21 cellular contexts compared by ENCODE assay signal in genomic region chr10:71187600-71187999, GRCh38. TPM values are rescaled to one million over a fixed set of nuclear protein-coding genes. Genes with fewer than 3 reads are reported as not detected.
DNase-seq lines count a peak whose midpoint lies in the region; ATAC-seq and TF ChIP-seq lines count a peak whose summit lies in the region.
"Had no signal": no experiment of that assay in that cellular context is flagged by ENCODE, and none has a peak within 500 bp of the region (broad histone marks: within the 10 kb centered on the region; RNA-seq: fewer than 3 reads in every experiment).

No MANE protein-coding gene starts in this region.

- H3K4me1 ChIP-seq in gastroesophageal sphincter (peaks cover 0 to 26% (median 8%) of the 10 kb centered on the region in 3 donors), transverse colon (no peaks in the 10 kb centered on the region)
- H3K4me1 ChIP-seq: vagina had no signal

- H3K9me3 ChIP-seq in gastroesophageal sphincter (no peaks in the 10 kb centered on the region), transverse colon (no peaks in the 10 kb centered on the region)
- H3K9me3 ChIP-seq: mucosa of descending colon, vagina had no signal

- WGBS in gastroesophageal sphincter (ENCODE audit: low coverage in 1 of 2), 2 donors: 13 to 28% methylated on average over 3 of the region's 3 CpGs
- WGBS in transverse colon (ENCODE audit: low coverage in 1 of 2), 2 donors: 45 to 47% methylated on average over 3 of the region's 3 CpGs

- TF ChIP-seq EP300 in gastroesophageal sphincter (IDR thresholded peaks at IDR 0.05) (no peak), transverse colon (IDR thresholded peaks at IDR 0.05; ENCODE audit: low read depth) (no peak)

- H3K27ac ChIP-seq in gastroesophageal sphincter (peak overlapping the region in 1 of 4 donors; percentile 10), transverse colon (no peak overlapping the region)
- H3K27ac ChIP-seq: epithelial cell of prostate, vagina had no signal

- ATAC-seq in gastroesophageal sphincter: peak; percentile 88
- ATAC-seq in HG02981 (IDR thresholded peaks at IDR 0.05; ENCODE audit: unreplicated experiment): no peak
- ATAC-seq: mucosa of descending colon; stimulated activated naive CD8-positive, alpha-beta T cell treated with anti-CD3 and anti-CD28 coated beads, Interleukin-15, amount 100 ng/mL, for 72 hours had no signal

- in situ Hi-C loops in transverse colon (cut with MboI; ENCODE audit: low pct_ligation_motif_present in 1 of 4, low pct_unique_long_range_greater_than_20kb in 1 of 4, low sequenced_read_pairs in 3 of 4): loop anchor here in 1 of 4 donors (25.0 kb wide), 1 partner anchor 250 kb away; no protein-coding TSS in a partner anchor

- no peaks in the 10 kb centered on the region for H3K27me3 ChIP-seq in gastroesophageal sphincter
- peaks cover 4% of the 10 kb centered on the region for H3K27me3 ChIP-seq in transverse colon
- H3K27me3 ChIP-seq: vagina had no signal

- H3K36me3 ChIP-seq in gastroesophageal sphincter (no peaks in the 10 kb centered on the region), transverse colon (no peaks in the 10 kb centered on the region)
- H3K36me3 ChIP-seq: vagina had no signal

- DNase-seq in RPMI7951 (ENCODE audit: low read depth) (peak; percentile 11), cardiac fibroblast (ENCODE audit: low read depth in 2 of 2) (peak; percentile 37 to 87), retinal pigment epithelial cell (ENCODE audit: low read depth) (peak; percentile 57), HuH-7 (ENCODE audit: low spot score) (no peak), transverse colon (no peak)
- no peak for DNase-seq in stimulated activated CD4-positive, alpha-beta T cell treated with anti-CD3 and anti-CD28 coated beads, Interleukin-2, amount 100 ng/mL, for 48 hours
- DNase-seq: activated CD4-positive, alpha-beta T cell treated with anti-CD3 and anti-CD28 coated beads, Interleukin-2, amount 50 U/mL, for 1 hour; activated CD8-positive, alpha-beta memory T cell treated with anti-CD3 and anti-CD28 coated beads, Interleukin-2, amount 50 U/mL, for 48 hours; CD4-positive, alpha-beta memory T cell; DMS79 treated with DMSO at 0.1 percent for 48 hours; kidney glomerular epithelial cell; mucosa of descending colon; NCI-H146; NCI-H226; retina; stimulated activated naive CD8-positive, alpha-beta T cell treated with anti-CD3 and anti-CD28 coated beads, Interleukin-15, amount 100 ng/mL, for 72 hours; SW 1271 had no signal

- H3K4me3 ChIP-seq in cardiac fibroblast (replicated peaks in 1 of 2; ENCODE audit: low read depth in 2 of 2, low read length in 2 of 2) (no peak overlapping the region), gastroesophageal sphincter (no peak overlapping the region), retinal pigment epithelial cell (ENCODE audit: low read length) (no peak overlapping the region), transverse colon (no peak overlapping the region)
- H3K4me3 ChIP-seq: mucosa of descending colon, vagina had no signal

- no peak for TF ChIP-seq POLR2A in gastroesophageal sphincter (IDR thresholded peaks at IDR 0.05)
- TF ChIP-seq POLR2A in transverse colon (IDR thresholded peaks at IDR 0.05): no peak

- intact Hi-C loops in transverse colon (cut with DNase I; ENCODE audit: low total_unique reads): no loop called here

- no peak for TF ChIP-seq CTCF in cardiac fibroblast (IDR thresholded peaks at IDR 0.05; ENCODE audit: low read depth, low read length)
- TF ChIP-seq CTCF in gastroesophageal sphincter (IDR thresholded peaks at IDR 0.05): peak in 3 of 4 experiments; percentile 20 to 30 (median 29)
- no peak for TF ChIP-seq CTCF in retinal pigment epithelial cell (conservative IDR thresholded peaks at IDR 0.05; ENCODE audit: low read depth, low read length)
- TF ChIP-seq CTCF in transverse colon (IDR thresholded peaks at IDR 0.05): no peak

RNA-seq across cellular contexts. Expression of gene UNC5B, which starts 24.8 kb away (rescaled TPM):
- 19.3 and 25.3 TPM in 2 replicates for total RNA-seq in RPMI7951 (2014; rRNA removed; shearing (Covaris generic))
- total RNA-seq in gastroesophageal sphincter: 1 to 10 TPM; 2.2 to 3.7 (median 3.2) TPM
- 10 to 100 TPM; 12.3 to 74.1 (median 41.2) TPM for total RNA-seq in transverse colon
- total RNA-seq: CD4-positive, alpha-beta memory T cell had no signal

Comparison
In these comparisons a context has a peak if more than half of its experiments do, and no peak if none do; other contexts are left out.
1. DNase-seq: peak in RPMI7951 (single experiment), cardiac fibroblast (2 of 2) and retinal pigment epithelial cell (single experiment); none in HuH-7 (single experiment), stimulated activated CD4-positive, alpha-beta T cell treated with anti-CD3 and anti-CD28 coated beads, Interleukin-2, amount 100 ng/mL, for 48 hours (0 of 2) and transverse colon (single experiment).
2. CTCF ChIP-seq: peak in gastroesophageal sphincter (3 of 4); none in cardiac fibroblast (single experiment), retinal pigment epithelial cell (single experiment) and transverse colon (0 of 5).